Comparison of ENCODE assay signal across 8 cellular contexts in genomic region chr22:22720201-22720723, GRCh38.
DNase-seq lines count a peak whose midpoint lies in the region; ATAC-seq and TF ChIP-seq lines count a peak whose summit lies in the region.

No MANE protein-coding gene starts in this region.

- TF ChIP-seq CTCF in AG04449 (IDR thresholded peaks at IDR 0.05; ENCODE audit: insufficient read depth, low read length, missing control alignments) = peak; percentile 41

- H3K4me3 ChIP-seq in AG04449 (ENCODE audit: low read depth, low read length) = no peak overlapping the region
- H3K4me3 ChIP-seq in right cardiac atrium (ENCODE audit: low read length) = no peak overlapping the region

- H3K27me3 ChIP-seq in right cardiac atrium (ENCODE audit: control insufficient read depth, insufficient read depth) = no peaks in the 10 kb centered on the region

- ATAC-seq in GM18498 (IDR thresholded peaks at IDR 0.05; ENCODE audit: unreplicated experiment) (peak; percentile 51), HG02973 (IDR thresholded peaks at IDR 0.05; ENCODE audit: unreplicated experiment) (peak; percentile 51), right cardiac atrium (peak; percentile 59 to 75)

- CTCF ChIA-PET in AG04449 (lab: Yijun Ruan, JAX) = interaction anchor here (0.7 to 3.6 kb wide), 6 partner anchors 11 to 164 kb away, joined by 3 to 22 read pairs (median 4); no protein-coding TSS in a partner anchor

- peak; percentile 1 for DNase-seq in AG04449 (ENCODE audit: low read depth, low spot score)
- peak; percentile 77 to 91 for DNase-seq in NOMO-1 (lab: John Stamatoyannopoulos, UW; ENCODE audit: unreplicated experiment in 2 of 2)
- DNase-seq in activated effector memory CD4-positive, alpha-beta T cell treated with anti-CD3 and anti-CD28 coated beads, Interleukin-2, amount 50 U/mL, for 16 hours = peak; percentile 70
- DNase-seq in right cardiac atrium = no peak
- DNase-seq in stimulated activated CD4-positive, alpha-beta T cell treated with anti-CD3 and anti-CD28 coated beads, Interleukin-1b, Interleukin-23, amount 100 ng/mL, for 48 hours = peak; percentile 37
- DNase-seq in NCI-H1105 treated with DMSO at 0.1 percent for 48 hours (lab: John Stamatoyannopoulos, UW) = no peak

- WGBS in right cardiac atrium = 27% methylated on average over 3 of the region's 3 CpGs

- POLR2A ChIA-PET in AG04449 (lab: Yijun Ruan, JAX) = no interaction called here

- no peaks in the 10 kb centered on the region for H3K9me3 ChIP-seq in right cardiac atrium (ENCODE audit: control insufficient read depth, low read length)

- H3K27ac ChIP-seq in right cardiac atrium (ENCODE audit: low read length) = no peak overlapping the region

- intact Hi-C loops in right cardiac atrium (cut with DNase I) = no loop called here

- H3K4me1 ChIP-seq in right cardiac atrium (ENCODE audit: control insufficient read depth, insufficient read depth, low read length) = no peaks in the 10 kb centered on the region

Comparison
In these comparisons a context has a peak if more than half of its experiments do, and no peak if none do; other contexts are left out.
1. DNase-seq: peak in AG04449 (single experiment), NOMO-1 (2 of 2), activated effector memory CD4-positive, alpha-beta T cell treated with anti-CD3 and anti-CD28 coated beads, Interleukin-2, amount 50 U/mL, for 16 hours (single experiment) and stimulated activated CD4-positive, alpha-beta T cell treated with anti-CD3 and anti-CD28 coated beads, Interleukin-1b, Interleukin-23, amount 100 ng/mL, for 48 hours (single experiment); none in right cardiac atrium (0 of 3) and NCI-H1105 treated with DMSO at 0.1 percent for 48 hours (single experiment).
2. Peak in every context shown above with its lines, with median percentiles within 50 percentile points of each other: ATAC-seq.